In the genomic region with DNA sequence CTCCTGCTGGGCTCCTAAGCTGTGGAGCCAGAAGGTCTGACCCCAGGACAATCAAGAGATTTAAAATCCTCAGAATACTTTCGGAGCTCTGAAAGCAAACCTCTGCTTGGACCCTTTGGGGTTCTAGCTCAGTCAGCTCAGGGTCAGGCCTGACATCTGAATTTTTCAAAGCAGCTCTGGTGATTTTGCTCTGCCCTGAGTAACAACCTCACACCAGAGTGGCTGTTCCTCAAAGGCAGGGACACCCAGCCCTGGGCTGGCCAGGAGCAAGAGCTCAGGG, we compare ENCODE assay signal across 23 cellular contexts. TPM values are rescaled to one million over a fixed set of nuclear protein-coding genes. Genes with fewer than 3 reads are reported as not detected.
"Had no signal": no experiment of that assay in that cellular context is flagged by ENCODE, and none has a peak within 500 bp of the region (broad histone marks: within the 10 kb centered on the region; RNA-seq: fewer than 3 reads in every experiment).

No MANE protein-coding gene starts in this region.

- H3K27me3 ChIP-seq: body of pancreas, thyroid gland had no signal

- H3K4me1 ChIP-seq: body of pancreas, thyroid gland had no signal

- H3K9me3 ChIP-seq: body of pancreas, lower lobe of right lung, thyroid gland had no signal

- DNase-seq: activated B cell treated with CpG ODN at 0.5 μM for 24 hours; activated CD4-positive, alpha-beta T cell treated with anti-CD3 and anti-CD28 coated beads for 48 hours; activated CD8-positive, alpha-beta T cell treated with anti-CD3 and anti-CD28 coated beads for 36 hours; activated gamma-delta T cell treated with Interleukin-2 at 50 U/mL for 16 hours; activated T-cell treated with anti-CD3 and anti-CD28 coated beads, Interleukin-2, amount 50 U/mL, for 4 hours; amygdala; cerebellar nuclear complex; dermis blood vessel endothelial cell; effector memory CD8-positive, alpha-beta T cell; hippocampal formation; lower lobe of right lung; naive thymus-derived CD8-positive, alpha-beta T cell; nucleus accumbens; SW 1271; thyroid gland had no signal

- H3K27ac ChIP-seq: body of pancreas, epithelial cell of prostate, lower lobe of right lung, thyroid gland had no signal

- H3K4me3 ChIP-seq: body of pancreas, lower lobe of right lung, thyroid gland had no signal

- H3K36me3 ChIP-seq: lower lobe of right lung, thyroid gland had no signal

- ATAC-seq: activated CD8-positive, alpha-beta T cell treated with anti-CD3 and anti-CD28 coated beads for 36 hours; activated T-cell treated with anti-CD3 and anti-CD28 coated beads, Interleukin-2, amount 50 U/mL, for 4 hours; body of pancreas; effector memory CD8-positive, alpha-beta T cell; lower lobe of right lung; naive thymus-derived CD8-positive, alpha-beta T cell; stimulated activated effector memory CD8-positive, alpha-beta T cell treated with anti-CD3 and anti-CD28 coated beads, Interleukin-12 subunit alpha, Interleukin-12 subunit beta, amount 100 ng/mL, for 72 hours had no signal

RNA-seq across cellular contexts. Expression of gene SLC1A7, which starts 11.9 kb away (rescaled TPM):
- total RNA-seq: activated B cell treated with CpG ODN at 0.5 μM for 24 hours; activated CD8-positive, alpha-beta T cell treated with anti-CD3 and anti-CD28 coated beads for 36 hours; activated T-cell treated with anti-CD3 and anti-CD28 coated beads, Interleukin-2, amount 50 U/mL, for 4 hours; body of pancreas; dermis blood vessel endothelial cell; frontal cortex; kidney epithelial cell; naive thymus-derived CD8-positive, alpha-beta T cell; progenitor cell of endocrine pancreas; SK-MEL-5; T-helper 2 cell treated with Interferon-gamma antibody and Interleukin-4, amounts not matched to agents 100 ng/mL and 5 ng/mL, for 36 hours had no signal
- polyA plus RNA-seq: naive thymus-derived CD8-positive, alpha-beta T cell had no signal
